ENCODE assay signal across 21 cellular contexts in genomic region chr1:51156752-51157151, GRCh38. TPM values are rescaled to one million over a fixed set of nuclear protein-coding genes. Genes with fewer than 3 reads are reported as not detected.
"Had no signal": no experiment of that assay in that cellular context is flagged by ENCODE, and none has a peak within 500 bp of the region (broad histone marks: within the 10 kb centered on the region; RNA-seq: fewer than 3 reads in every experiment).

No MANE protein-coding gene starts in this region.

- H3K27ac Mint-ChIP-seq: endodermal cell had no signal

- H2AFZ ChIP-seq: hepatocyte had no signal

- H3K4me1 ChIP-seq: ascending aorta, colonic mucosa, foreskin keratinocyte, sigmoid colon, tibial nerve had no signal

- H3K27me3 ChIP-seq: ascending aorta, colonic mucosa, hepatocyte, sigmoid colon, tibial nerve had no signal

- H3K4me3 ChIP-seq: ascending aorta, colonic mucosa, hepatocyte, sigmoid colon, tibial nerve had no signal

- H3K36me3 ChIP-seq: ascending aorta, colonic mucosa, sigmoid colon, tibial nerve had no signal

- H3K79me2 ChIP-seq: hepatocyte had no signal

- H3K27ac ChIP-seq: ascending aorta, colonic mucosa, epithelial cell of prostate, foreskin keratinocyte, hepatocyte, sigmoid colon, tibial nerve had no signal

- H3K4me1 Mint-ChIP-seq: central memory CD8-positive, alpha-beta T cell; endodermal cell had no signal

- H3K4me3 Mint-ChIP-seq: central memory CD8-positive, alpha-beta T cell; endodermal cell had no signal

- FAIRE-seq: urothelium cell line had no signal

- DNase-seq: activated CD4-positive, CD25-positive, alpha-beta regulatory T cell; activated gamma-delta T cell treated with Interleukin-2 at 50 U/mL for 16 hours; colonic mucosa; endodermal cell; foreskin keratinocyte; nucleus accumbens; posterior cingulate gyrus; sigmoid colon; stimulated activated CD4-positive, alpha-beta T cell treated with anti-CD3 and anti-CD28 coated beads, Interleukin-12 subunit alpha, Interleukin-12 subunit beta, amount 100 ng/mL, for 4 hours; stimulated activated CD4-positive, alpha-beta T cell treated with anti-CD3 and anti-CD28 coated beads, Interleukin-1b, Interleukin-23, amount 100 ng/mL, for 48 hours; stimulated activated naive CD4-positive, alpha-beta T cell treated with Interleukin-2 at 50 U/mL for 16 hours; T1000 had no signal

- H3K9me3 ChIP-seq: colonic mucosa had no signal

- H3K4me2 ChIP-seq: hepatocyte had no signal

RNA-seq across cellular contexts. Expression of gene C1orf185, which starts 54.7 kb away (rescaled TPM):
- total RNA-seq: ascending aorta; colonic mucosa; endodermal cell; foreskin keratinocyte; hepatocyte; lower leg skin; mesenteric fat pad; sigmoid colon; T-helper 1 cell treated with Interleukin-12 subunit alpha and Interleukin-12 subunit beta and Interleukin-4 antibody, amounts not matched to agents 30 ng/mL and 1 ng/mL, for 36 hours; tibial nerve had no signal
